ENCODE assay signal across 8 cellular contexts in genomic region chr3:196287066-196287404, GRCh38. TPM values are rescaled to one million over a fixed set of nuclear protein-coding genes. Genes with fewer than 3 reads are reported as not detected.
A peak's percentile ranks its signal among the peaks of the same experiment; 100 is the strongest.
DNase-seq lines count a peak whose midpoint lies in the region; ATAC-seq and TF ChIP-seq lines count a peak whose summit lies in the region.

No MANE protein-coding gene starts in this region.

- peak; percentile 44 for ATAC-seq in HG03354 (IDR thresholded peaks at IDR 0.05; ENCODE audit: poor library complexity, severe bottlenecking, unreplicated experiment)
- peak; percentile 26 for ATAC-seq in naive thymus-derived CD4-positive, alpha-beta T cell

- H3K27ac Mint-ChIP-seq in naive thymus-derived CD4-positive, alpha-beta T cell = peak overlapping the region; percentile 92 to 98 (median 97)

- peaks cover 12 to 15% of the 10 kb centered on the region in 2 donors for H3K4me1 ChIP-seq in naive thymus-derived CD4-positive, alpha-beta T cell (ENCODE audit: control insufficient read depth in 2 of 2, insufficient read depth in 2 of 2, low read length in 2 of 2)
- no peaks in the 10 kb centered on the region for H3K4me1 ChIP-seq in urinary bladder (ENCODE audit: insufficient read depth)

- no peaks in the 10 kb centered on the region for H3K27me3 ChIP-seq in naive thymus-derived CD4-positive, alpha-beta T cell (ENCODE audit: control insufficient read depth in 2 of 2, insufficient read depth in 2 of 2, low read length in 2 of 2)

- no peak for TF ChIP-seq CTCF in VCaP (conservative IDR thresholded peaks at IDR 0.05)

- H3K36me3 ChIP-seq in naive thymus-derived CD4-positive, alpha-beta T cell (ENCODE audit: control insufficient read depth in 2 of 3, insufficient read depth in 3 of 3, low read length in 3 of 3) = peaks cover 0 to 10% (median 0%) of the 10 kb centered on the region in 3 experiments
- no peaks in the 10 kb centered on the region for H3K36me3 ChIP-seq in urinary bladder (ENCODE audit: insufficient read depth)

- CTCF ChIA-PET in naive thymus-derived CD4-positive, alpha-beta T cell (lab: Charles Lee) = no interaction called here

- H3K27ac ChIP-seq in VCaP = peak overlapping the region; percentile 98
- peak overlapping the region; percentile 84 for H3K27ac ChIP-seq in naive thymus-derived CD4-positive, alpha-beta T cell (ENCODE audit: low read depth, low read length)
- peak overlapping the region; percentile 78 for H3K27ac ChIP-seq in urinary bladder (ENCODE audit: low read depth)

- POLR2A ChIA-PET in naive thymus-derived CD4-positive, alpha-beta T cell (lab: Charles Lee) = interaction anchor here (0.5 to 3.5 kb wide), 3 partner anchors 10 to 31 kb away, joined by 3 to 22 read pairs (median 3); partner anchors contain the start of gene DYNLT2B

- no peaks in the 10 kb centered on the region for H3K9me3 ChIP-seq in naive thymus-derived CD4-positive, alpha-beta T cell (ENCODE audit: control insufficient read depth in 2 of 3, low read length in 3 of 3)

- peak overlapping the region; percentile 99 for H3K4me3 ChIP-seq in naive thymus-derived CD4-positive, alpha-beta T cell (ENCODE audit: low read length)
- peak overlapping the region; percentile 67 for H3K4me3 ChIP-seq in urinary bladder (ENCODE audit: low read depth, low read length)

- no peak for TF ChIP-seq POLR2A in erythroblast (IDR thresholded peaks at IDR 0.05; ENCODE audit: low read length)

- peaks cover 20 to 58% (median 50%) of the 10 kb centered on the region in 7 donors for H3K4me1 Mint-ChIP-seq in naive thymus-derived CD4-positive, alpha-beta T cell

- intact Hi-C loops in naive thymus-derived CD4-positive, alpha-beta T cell (cut with micrococcal nuclease) = loop anchor here (1.0 kb wide), 7 partner anchors 8 to 580 kb away; partner anchors contain the start of genes DYNLT2B (in 2 of the 2), RNF168 (in 1 of the 2), SENP5 (in 1 of the 2) and UBXN7 (in 1 of the 2)

- under 1% methylated on average over 18 of the region's 18 CpGs for WGBS in urinary bladder

- H3K4me3 Mint-ChIP-seq in naive thymus-derived CD4-positive, alpha-beta T cell = peak overlapping the region; percentile 98 to 100 (median 99)

- DNase-seq in NCI-H2227 (lab: John Stamatoyannopoulos, UW; ENCODE audit: unreplicated experiment) (peak; percentile 52), NCI-H2227 treated with DMSO at 0.1 percent for 48 hours (lab: John Stamatoyannopoulos, UW) (no peak), erythroblast (lab: John Stamatoyannopoulos, UW) (peak; percentile 77 to 82), NOMO-1 (lab: John Stamatoyannopoulos, UW; ENCODE audit: unreplicated experiment in 2 of 2) (no peak)
- peak in 3 of 9 donors; percentile 4 to 32 (median 5) for DNase-seq in naive thymus-derived CD4-positive, alpha-beta T cell

- peaks cover 0 to 16% (median 4%) of the 10 kb centered on the region in 5 donors for H3K36me3 Mint-ChIP-seq in naive thymus-derived CD4-positive, alpha-beta T cell

- peaks cover 0 to 2% (median 0%) of the 10 kb centered on the region in 5 donors for H3K27me3 Mint-ChIP-seq in naive thymus-derived CD4-positive, alpha-beta T cell

- H3K9me3 Mint-ChIP-seq in naive thymus-derived CD4-positive, alpha-beta T cell = no peaks in the 10 kb centered on the region

RNA-seq across cellular contexts. Expression of gene PCYT1A, which starts 0.5 kb away (rescaled TPM):
- 10 to 100 TPM; 47.5 to 87.6 (median 62.9) TPM for total RNA-seq in naive thymus-derived CD4-positive, alpha-beta T cell
- 10 to 100 TPM; 11.5 to 12.8 TPM for polyA plus RNA-seq in naive thymus-derived CD4-positive, alpha-beta T cell
- total RNA-seq in urinary bladder = 43.0 TPM
- 33.2 TPM for polyA plus RNA-seq in urinary bladder

RNA-seq across cellular contexts. Expression of gene DYNLT2B, which starts 31.0 kb away (rescaled TPM):
- total RNA-seq in naive thymus-derived CD4-positive, alpha-beta T cell = 10 to 100 TPM in 1 of 5 experiments, 1 to 10 TPM in 4; 3.3 to 20.8 (median 5.1) TPM
- polyA plus RNA-seq in naive thymus-derived CD4-positive, alpha-beta T cell = 1 to 10 TPM; 4.5 to 7.6 TPM
- 9.4 TPM for total RNA-seq in urinary bladder
- 16.3 TPM for polyA plus RNA-seq in urinary bladder

RNA-seq across cellular contexts. Expression of gene TM4SF19, which starts 51.2 kb away (rescaled TPM):
- total RNA-seq in naive thymus-derived CD4-positive, alpha-beta T cell = 1 to 10 TPM in 3 of 5 experiments, not detected in 2; 1.0 to 1.3 (median 1.3) TPM
- polyA plus RNA-seq in naive thymus-derived CD4-positive, alpha-beta T cell = under 1 TPM; 0.14 to 0.34 TPM
- not detected for total RNA-seq in urinary bladder
- not detected for polyA plus RNA-seq in urinary bladder

Comparison
In these comparisons a context has a peak if more than half of its experiments do, and no peak if none do; other contexts are left out.
1. DNase-seq: peak in NCI-H2227 (single experiment) and erythroblast (2 of 2); none in NCI-H2227 treated with DMSO at 0.1 percent for 48 hours (single experiment) and NOMO-1 (0 of 2).
2. Peak in every context shown above with its lines, with median percentiles within 50 percentile points of each other: H3K27ac ChIP-seq.